ENCODE assay signal across 20 cellular contexts in genomic region chr7:127948936-127949335, GRCh38.
A peak's percentile ranks its signal among the peaks of the same experiment; 100 is the strongest.
DNase-seq lines count a peak whose midpoint lies in the region; ATAC-seq, FAIRE-seq and TF ChIP-seq lines count a peak whose summit lies in the region.
"Had no signal": no experiment of that assay in that cellular context is flagged by ENCODE, and none has a peak within 500 bp of the region (broad histone marks: within the 10 kb centered on the region; RNA-seq: fewer than 3 reads in every experiment).

No MANE protein-coding gene starts in this region.

- H3K9ac ChIP-seq in MM.1S (ENCODE audit: low read length): no peak overlapping the region
- H3K9ac ChIP-seq in astrocyte (ENCODE audit: low read length): no peak overlapping the region
- H3K9ac ChIP-seq: GM23248 had no signal

- 0 out of 2 replicates have a peak, but pooled peaks cover 10% of the 10 kb centered on the region for H3F3A ChIP-seq in MM.1S (ENCODE audit: insufficient read depth, low read length)

- H3K27me3 Mint-ChIP-seq in astrocyte (ENCODE audit: low read depth, unreplicated experiment): no peaks in the 10 kb centered on the region
- no peaks in the 10 kb centered on the region for H3K27me3 Mint-ChIP-seq in neural crest cell (ENCODE audit: low read depth)
- H3K27me3 Mint-ChIP-seq: CD4-positive, alpha-beta memory T cell; IgD-negative memory B cell had no signal

- no peak for DNase-seq in GM12891 (ENCODE audit: insufficient read length, low spot score)
- DNase-seq in MM.1S: no peak
- peak; percentile 22 for DNase-seq in astrocyte (ENCODE audit: low read depth)
- DNase-seq in neural crest cell (ENCODE audit: low read depth, low spot score): no peak
- DNase-seq in germinal center (ENCODE audit: low spot score): no peak
- DNase-seq in GM19239 (ENCODE audit: insufficient read length, low spot score): no peak
- DNase-seq: ACHN; CD4-positive, alpha-beta memory T cell; DMS153; DMS79 treated with DMSO at 0.1 percent for 48 hours; EL; GM23248; KG1 had no signal

- H3K27ac Mint-ChIP-seq in astrocyte (ENCODE audit: unreplicated experiment): no peak overlapping the region
- H3K27ac Mint-ChIP-seq in neural crest cell (ENCODE audit: unreplicated experiment): peak overlapping the region; percentile 32
- H3K27ac Mint-ChIP-seq: IgD-negative memory B cell had no signal

- FAIRE-seq in GM12891 (lab: Jason Lieb, UNC): peak; percentile 33
- FAIRE-seq in astrocyte (lab: Jason Lieb, UNC): no peak
- no peak for FAIRE-seq in GM19239 (lab: Jason Lieb, UNC)
- FAIRE-seq: G401.6, GM12892 had no signal

- ATAC-seq in GM21786 (IDR thresholded peaks at IDR 0.05; ENCODE audit: unreplicated experiment): no peak
- ATAC-seq in HG03095 (IDR thresholded peaks at IDR 0.05; ENCODE audit: unreplicated experiment): no peak

- peak overlapping the region; percentile 65; the same call in 1 of the 2 replicates for H3K27ac ChIP-seq in MM.1S (ENCODE audit: low read length)
- H3K27ac ChIP-seq in astrocyte (ENCODE audit: low read depth, low read length): no peak overlapping the region
- H3K27ac ChIP-seq: C4-2B, GM23248, HL-60 had no signal

- H3K79me2 ChIP-seq in MM.1S (ENCODE audit: low read length) (peaks cover 86% of the 10 kb centered on the region), astrocyte (ENCODE audit: insufficient read depth, low read length) (peaks cover 8% of the 10 kb centered on the region)

- no peak for TF ChIP-seq CTCF in MM.1S (IDR thresholded peaks at IDR 0.05; ENCODE audit: low read length)
- TF ChIP-seq CTCF in astrocyte (IDR thresholded peaks at IDR 0.05; ENCODE audit: insufficient read depth, low read depth, low read length): no peak
- TF ChIP-seq CTCF in neural crest cell (conservative IDR thresholded peaks at IDR 0.05): no peak

- H3K36me3 ChIP-seq in MM.1S (replicated peaks; ENCODE audit: insufficient read depth, low read length) (no peaks in the 10 kb centered on the region), astrocyte (ENCODE audit: insufficient read depth, low read length) (no peaks in the 10 kb centered on the region)

- H3K4me1 Mint-ChIP-seq in astrocyte (ENCODE audit: low read depth, unreplicated experiment): peaks cover 42% of the 10 kb centered on the region
- peaks cover 64% of the 10 kb centered on the region for H3K4me1 Mint-ChIP-seq in neural crest cell

- no peaks in the 10 kb centered on the region for H4K20me1 ChIP-seq in MM.1S (ENCODE audit: insufficient read depth, low read length)
- H4K20me1 ChIP-seq in astrocyte (ENCODE audit: insufficient read depth, low read length): peaks cover 85% of the 10 kb centered on the region

- peaks cover 46% of the 10 kb centered on the region for H3K4me1 ChIP-seq in MM.1S (ENCODE audit: low read length)
- H3K4me1 ChIP-seq in astrocyte (ENCODE audit: insufficient read depth, low read length): peaks cover 20% of the 10 kb centered on the region

- H3K9me3 ChIP-seq in MM.1S (replicated peaks; ENCODE audit: insufficient read depth, low read length): no peaks in the 10 kb centered on the region
- H3K9me3 ChIP-seq in astrocyte (ENCODE audit: insufficient read depth, low read depth, low read length): no peaks in the 10 kb centered on the region

- H2AFZ ChIP-seq in MM.1S (ENCODE audit: low read length) (no peak overlapping the region), astrocyte (ENCODE audit: low read depth, low read length) (no peak overlapping the region)
- H2AFZ ChIP-seq: GM23248 had no signal

- H3K4me3 ChIP-seq in MM.1S (ENCODE audit: low read length) (no peak overlapping the region), astrocyte (ENCODE audit: insufficient read depth, low read depth, low read length) (no peak overlapping the region)
- H3K4me3 ChIP-seq: GM23248 had no signal

- H3K4me2 ChIP-seq in MM.1S (ENCODE audit: low read depth, low read length) (no peak overlapping the region), astrocyte (ENCODE audit: low read length) (no peak overlapping the region)

- H3K9me2 ChIP-seq in MM.1S (replicated peaks; ENCODE audit: insufficient read depth, low read length): no peaks in the 10 kb centered on the region

- H3K36me3 Mint-ChIP-seq in astrocyte (ENCODE audit: low read depth, unreplicated experiment) (peaks cover 21% of the 10 kb centered on the region), neural crest cell (ENCODE audit: low read depth) (peaks cover 2% of the 10 kb centered on the region)

- H3K27me3 ChIP-seq in MM.1S (replicated peaks; ENCODE audit: insufficient read depth, low read length) (no peaks in the 10 kb centered on the region), astrocyte (ENCODE audit: insufficient read depth, low read length) (no peaks in the 10 kb centered on the region)

- H3K9me3 Mint-ChIP-seq in astrocyte (ENCODE audit: unreplicated experiment) (no peaks in the 10 kb centered on the region), neural crest cell (no peaks in the 10 kb centered on the region)
- H3K9me3 Mint-ChIP-seq: CD4-positive, alpha-beta memory T cell; IgD-negative memory B cell had no signal

- H3K4me3 Mint-ChIP-seq in astrocyte (ENCODE audit: unreplicated experiment) (no peak overlapping the region), neural crest cell (no peak overlapping the region)
- H3K4me3 Mint-ChIP-seq: CD4-positive, alpha-beta memory T cell; IgD-negative memory B cell had no signal

- TF ChIP-seq POLR2A in GM12891 (IDR thresholded peaks at IDR 0.05; ENCODE audit: low read depth, low read length): no peak

TF ChIP-seq in GM12891, 5 proteins besides CTCF, POLR2A, EP300 and RAD21:
- no peak for TF ChIP-seq SPI1 (IDR thresholded peaks at IDR 0.05; ENCODE audit: low read depth, low read length)
- TF ChIP-seq PAX5 (IDR thresholded peaks at IDR 0.05; ENCODE audit: insufficient read depth, low read length, severe bottlenecking): no peak
- no peak for TF ChIP-seq POLR2AphosphoS5 (IDR thresholded peaks at IDR 0.05; ENCODE audit: low read depth, low read length)
- TF ChIP-seq POU2F2 (IDR thresholded peaks at IDR 0.05; ENCODE audit: low read depth, low read length): no peak
- TF ChIP-seq TAF1 (IDR thresholded peaks at IDR 0.05; ENCODE audit: low read depth, low read length): no peak
